ENCODE assay signal across 8 cellular contexts in the genomic region with DNA sequence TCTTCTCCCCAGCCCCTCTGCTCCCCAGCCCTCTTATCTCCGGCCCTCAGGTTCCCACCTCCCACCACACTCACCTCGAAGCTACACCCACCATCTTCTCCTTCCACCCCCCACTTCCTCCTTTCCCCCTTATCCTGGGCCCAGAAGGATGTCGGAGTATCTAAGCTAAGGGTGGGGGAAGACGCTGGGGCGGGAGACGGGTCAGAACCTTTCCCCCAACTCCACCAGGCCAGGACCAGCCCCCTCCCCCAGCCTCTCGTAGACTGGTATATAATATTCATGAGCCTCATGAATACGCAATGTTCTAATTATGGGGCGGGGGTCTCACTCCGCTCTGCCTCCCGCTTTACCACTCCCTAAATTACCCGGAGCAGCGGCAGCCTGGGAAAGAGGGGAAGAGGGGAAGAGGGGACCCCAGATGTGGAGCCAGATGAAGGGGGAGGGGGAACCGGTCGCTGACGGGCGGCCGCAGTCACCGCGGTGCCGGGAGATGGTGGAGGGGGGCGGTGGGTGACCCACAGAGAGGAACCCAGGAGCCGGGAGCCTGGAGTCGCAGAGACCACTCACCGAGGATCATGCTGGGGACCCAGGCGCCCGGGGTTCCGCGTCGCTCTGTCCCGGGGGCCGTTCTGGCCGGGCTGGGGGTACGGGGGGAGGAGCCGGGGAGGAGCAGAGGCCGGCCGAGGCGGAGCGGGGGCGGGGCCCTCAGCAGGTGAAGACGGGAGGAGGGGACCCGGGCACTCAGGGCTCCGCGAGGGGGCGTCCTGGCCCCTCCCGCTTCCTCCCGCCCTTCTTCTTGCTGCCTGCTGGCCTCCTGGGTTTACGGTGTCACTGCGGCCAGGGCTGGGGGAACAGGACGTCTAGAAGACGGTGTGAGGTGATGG. TPM values are rescaled to one million over a fixed set of nuclear protein-coding genes. Genes with fewer than 3 reads are reported as not detected.
DNase-seq lines count a peak whose midpoint lies in the region; ATAC-seq and TF ChIP-seq lines count a peak whose summit lies in the region.

No MANE protein-coding gene starts in this region.

- H3K9me3 Mint-ChIP-seq in activated CD4-positive, alpha-beta memory T cell treated with anti-CD3 and anti-CD28 coated beads for 36 hours, result no peaks in the 10 kb centered on the region
- H3K9me3 Mint-ChIP-seq in neural crest cell, result no peaks in the 10 kb centered on the region

- ATAC-seq in Right ventricle myocardium inferior, result peak; percentile 30

- H3K4me1 ChIP-seq in thymus (ENCODE audit: control insufficient read depth, insufficient read depth, low read length), result peaks cover 10% of the 10 kb centered on the region

- CTCF ChIA-PET in activated CD4-positive, alpha-beta memory T cell treated with anti-CD3 and anti-CD28 coated beads for 36 hours (lab: Charles Lee), result interaction anchor here (0.6 to 2.9 kb wide), 7 partner anchors 9 to 48 kb away, joined by 3 to 31 read pairs (median 5); no protein-coding TSS in a partner anchor

- intact Hi-C loops in Right ventricle myocardium inferior (cut with DNase I) (no loop called here), cardiac septum (cut with DNase I) (no loop called here)
- intact Hi-C loops in activated CD4-positive, alpha-beta memory T cell treated with anti-CD3 and anti-CD28 coated beads for 36 hours (cut with micrococcal nuclease), result no loop called here

- peak overlapping the region; percentile 64 for H3K4me3 Mint-ChIP-seq in activated CD4-positive, alpha-beta memory T cell treated with anti-CD3 and anti-CD28 coated beads for 36 hours
- peak overlapping the region; percentile 87 for H3K4me3 Mint-ChIP-seq in neural crest cell

- no peaks in the 10 kb centered on the region for H3K27me3 Mint-ChIP-seq in activated CD4-positive, alpha-beta memory T cell treated with anti-CD3 and anti-CD28 coated beads for 36 hours
- peaks cover 3% of the 10 kb centered on the region for H3K27me3 Mint-ChIP-seq in neural crest cell (ENCODE audit: low read depth)

- H3K36me3 ChIP-seq in thymus (ENCODE audit: control insufficient read depth, insufficient read depth), result peaks cover 6% of the 10 kb centered on the region

- peak overlapping the region; percentile 71 for H3K27ac ChIP-seq in thymus (ENCODE audit: low read depth)

- H3K4me1 Mint-ChIP-seq in activated CD4-positive, alpha-beta memory T cell treated with anti-CD3 and anti-CD28 coated beads for 36 hours (ENCODE audit: low read depth), result peaks cover 26% of the 10 kb centered on the region
- H3K4me1 Mint-ChIP-seq in neural crest cell, result peaks cover 44% of the 10 kb centered on the region

- peak overlapping the region; percentile 80 for H3K4me3 ChIP-seq in thymus (ENCODE audit: low read length)

- peaks cover 8% of the 10 kb centered on the region for H3K36me3 Mint-ChIP-seq in activated CD4-positive, alpha-beta memory T cell treated with anti-CD3 and anti-CD28 coated beads for 36 hours
- no peaks in the 10 kb centered on the region for H3K36me3 Mint-ChIP-seq in neural crest cell (ENCODE audit: low read depth)

- no peaks in the 10 kb centered on the region for H3K9me3 ChIP-seq in thymus (ENCODE audit: control insufficient read depth)

- peak; percentile 37 for TF ChIP-seq CTCF in neural crest cell (conservative IDR thresholded peaks at IDR 0.05)

- no peaks in the 10 kb centered on the region for H3K27me3 ChIP-seq in thymus (ENCODE audit: control insufficient read depth, insufficient read depth)

- 3% methylated on average over 51 of the region's 51 CpGs for WGBS in thymus

- H3K27ac Mint-ChIP-seq in activated CD4-positive, alpha-beta memory T cell treated with anti-CD3 and anti-CD28 coated beads for 36 hours, result no peak overlapping the region
- no peak overlapping the region for H3K27ac Mint-ChIP-seq in neural crest cell (ENCODE audit: unreplicated experiment)

- no peak for DNase-seq in Right ventricle myocardium inferior (ENCODE audit: missing footprints)
- no peak for DNase-seq in cardiac septum (ENCODE audit: low spot score)
- peak; percentile 65 for DNase-seq in NCI-H2227 (lab: John Stamatoyannopoulos, UW; ENCODE audit: unreplicated experiment)
- DNase-seq in activated CD4-positive, alpha-beta memory T cell treated with anti-CD3 and anti-CD28 coated beads for 36 hours, result peak; percentile 79
- DNase-seq in effector CD4-positive, alpha-beta T cell, result peak; percentile 66
- peak; percentile 41 for DNase-seq in neural crest cell (ENCODE audit: low read depth, low spot score)
- DNase-seq in amniotic stem cell (lab: John Stamatoyannopoulos, UW), result no peak

- POLR2A ChIA-PET in activated CD4-positive, alpha-beta memory T cell treated with anti-CD3 and anti-CD28 coated beads for 36 hours (lab: Charles Lee), result interaction anchor here (1.1 kb wide), 1 partner anchor 9 kb away, joined by 3 read pairs; no protein-coding TSS in a partner anchor

RNA-seq across cellular contexts. Expression of a gene that starts 6.4 kb away (rescaled TPM):
- total RNA-seq in Right ventricle myocardium inferior (11.6 TPM), cardiac septum (4.8 TPM), neural crest cell (20.3 and 20.8 TPM in 2 replicates)
- 1 to 10 TPM; 1.3 TPM for total RNA-seq in activated CD4-positive, alpha-beta memory T cell treated with anti-CD3 and anti-CD28 coated beads for 36 hours
- 13.6 TPM for polyA plus RNA-seq in thymus

RNA-seq across cellular contexts. Expression of a gene that starts 26.6 kb away (rescaled TPM):
- 0.22 TPM for total RNA-seq in Right ventricle myocardium inferior
- 0.22 TPM for total RNA-seq in cardiac septum
- 1 to 10 TPM; 2.4 to 2.6 TPM for total RNA-seq in activated CD4-positive, alpha-beta memory T cell treated with anti-CD3 and anti-CD28 coated beads for 36 hours
- total RNA-seq in neural crest cell, result not detected in 2 replicates
- polyA plus RNA-seq in thymus, result 0.62 TPM

RNA-seq across cellular contexts. Expression of a gene that starts 28.2 kb away (rescaled TPM):
- total RNA-seq in Right ventricle myocardium inferior, result 53.5 TPM
- 48.2 TPM for total RNA-seq in cardiac septum
- 10 to 100 TPM; 33.8 to 34.9 TPM for total RNA-seq in activated CD4-positive, alpha-beta memory T cell treated with anti-CD3 and anti-CD28 coated beads for 36 hours
- total RNA-seq in neural crest cell, result 20.1 and 22.0 TPM in 2 replicates
- 25.0 TPM for polyA plus RNA-seq in thymus

Comparison
In these comparisons a context has a peak if more than half of its experiments do, and no peak if none do; other contexts are left out.
1. DNase-seq: peak in NCI-H2227 (single experiment), activated CD4-positive, alpha-beta memory T cell treated with anti-CD3 and anti-CD28 coated beads for 36 hours (single experiment), effector CD4-positive, alpha-beta T cell (single experiment) and neural crest cell (single experiment); none in Right ventricle myocardium inferior (single experiment), cardiac septum (single experiment) and amniotic stem cell (single experiment).